Comparison of ENCODE assay signal across 10 cellular contexts in genomic region chr2:126623000-126623399, GRCh38. TPM values are rescaled to one million over a fixed set of nuclear protein-coding genes. Genes with fewer than 3 reads are reported as not detected.
"Had no signal": no experiment of that assay in that cellular context is flagged by ENCODE, and none has a peak within 500 bp of the region (broad histone marks: within the 10 kb centered on the region; RNA-seq: fewer than 3 reads in every experiment).

No MANE protein-coding gene starts in this region.

- H3K9me3 Mint-ChIP-seq: HFFc6 had no signal

- H3K9ac ChIP-seq: GM23248 had no signal

- ATAC-seq: HCT116 had no signal

- H3K4me1 Mint-ChIP-seq: IgD-negative memory B cell had no signal

- H2AFZ ChIP-seq: GM23248 had no signal

- H3K4me3 Mint-ChIP-seq: HFFc6, IgD-negative memory B cell had no signal

- H3K36me3 ChIP-seq: HAP-1 had no signal

- H3K4me3 ChIP-seq: GM23248, HAP-1 had no signal

- H3K27ac Mint-ChIP-seq: HFFc6, IgD-negative memory B cell had no signal

- H3K36me3 Mint-ChIP-seq: IgD-negative memory B cell had no signal

- H3K9me3 ChIP-seq: HAP-1 had no signal

- DNase-seq: GM23248, GOT3, H7, HFFc6, KG1 had no signal

- H3K4me1 ChIP-seq: HAP-1 had no signal

- H3K27ac ChIP-seq: GM23248, HL-60 had no signal

RNA-seq across cellular contexts. Expression of gene GYPC, which starts 33.0 kb away (rescaled TPM):
- total RNA-seq: HT1080 had no signal
